Comparison of ENCODE assay signal across 1 cellular context in the genomic region with DNA sequence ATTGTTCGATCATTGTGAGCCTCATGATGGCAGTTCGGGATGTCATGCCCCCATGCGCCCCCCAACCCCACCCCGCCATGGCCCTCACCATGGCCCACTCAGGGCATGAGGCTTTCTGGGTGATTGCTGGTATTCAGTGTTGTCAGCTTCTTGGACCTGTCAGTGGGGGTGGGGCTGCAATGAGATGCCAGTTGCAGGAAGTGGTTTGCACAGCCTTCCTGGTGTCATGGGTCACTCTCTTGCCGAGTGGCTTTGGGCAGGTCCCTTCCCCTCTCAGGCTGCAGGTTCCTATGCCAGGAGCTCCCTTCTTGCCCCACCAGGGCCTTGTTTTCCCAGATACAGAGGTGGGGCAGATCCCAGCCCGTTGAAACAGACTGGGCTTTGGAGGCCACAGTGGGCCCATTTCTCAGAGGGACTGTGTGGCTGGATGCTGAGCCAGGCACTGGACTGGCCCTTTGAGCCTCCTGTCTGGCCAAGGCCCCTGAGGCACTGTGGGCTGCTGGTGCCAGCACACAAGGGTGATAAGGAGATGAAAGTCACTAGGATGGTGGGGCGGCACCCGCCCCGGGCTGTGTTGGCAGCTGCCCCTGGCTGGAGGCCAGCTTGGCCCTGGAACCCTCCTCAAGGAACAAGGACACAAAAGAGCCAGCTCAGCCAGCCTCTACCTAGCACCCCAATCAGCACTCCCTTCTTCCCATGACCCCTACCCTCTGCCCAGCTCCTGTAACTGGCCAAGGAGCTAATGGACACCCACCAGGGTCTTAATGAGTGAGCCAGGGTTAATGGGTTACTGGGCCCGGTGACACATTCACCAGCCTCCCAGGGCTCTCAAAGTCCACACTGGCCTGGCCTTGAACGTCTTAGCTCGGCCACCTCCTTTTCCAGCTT.
TF ChIP-seq lines count a peak whose summit lies in the region.

No MANE protein-coding gene starts in this region.

TF ChIP-seq in endothelial cell of umbilical vein, 7 proteins besides CTCF, POLR2A, EP300 and RAD21:
- TF ChIP-seq FOS (IDR thresholded peaks at IDR 0.05; ENCODE audit: borderline replicate concordance, insufficient read depth, low read length) (no peak), EZH2 (IDR thresholded peaks at IDR 0.05; ENCODE audit: borderline replicate concordance, low read depth, low read length, severe bottlenecking) (no peak), GATA2 (IDR thresholded peaks at IDR 0.05; ENCODE audit: insufficient read depth, insufficient read length, low read depth, low read length) (no peak), MYC (IDR thresholded peaks at IDR 0.05; ENCODE audit: low read depth, low read length) (no peak), POLR2AphosphoS5 (IDR thresholded peaks at IDR 0.05; ENCODE audit: insufficient read depth, low read depth, low read length) (no peak), JUN (IDR thresholded peaks at IDR 0.05; ENCODE audit: borderline replicate concordance, insufficient read depth, insufficient read length, low read depth) (no peak)
- TF ChIP-seq, protein P1, sequence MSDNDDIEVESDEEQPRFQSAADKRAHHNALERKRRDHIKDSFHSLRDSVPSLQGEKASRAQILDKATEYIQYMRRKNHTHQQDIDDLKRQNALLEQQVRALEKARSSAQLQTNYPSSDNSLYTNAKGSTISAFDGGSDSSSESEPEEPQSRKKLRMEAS (IDR thresholded peaks at IDR 0.05; ENCODE audit: insufficient read depth, insufficient read length), result no peak
